ENCODE assay signal across 9 cellular contexts in the genomic region with DNA sequence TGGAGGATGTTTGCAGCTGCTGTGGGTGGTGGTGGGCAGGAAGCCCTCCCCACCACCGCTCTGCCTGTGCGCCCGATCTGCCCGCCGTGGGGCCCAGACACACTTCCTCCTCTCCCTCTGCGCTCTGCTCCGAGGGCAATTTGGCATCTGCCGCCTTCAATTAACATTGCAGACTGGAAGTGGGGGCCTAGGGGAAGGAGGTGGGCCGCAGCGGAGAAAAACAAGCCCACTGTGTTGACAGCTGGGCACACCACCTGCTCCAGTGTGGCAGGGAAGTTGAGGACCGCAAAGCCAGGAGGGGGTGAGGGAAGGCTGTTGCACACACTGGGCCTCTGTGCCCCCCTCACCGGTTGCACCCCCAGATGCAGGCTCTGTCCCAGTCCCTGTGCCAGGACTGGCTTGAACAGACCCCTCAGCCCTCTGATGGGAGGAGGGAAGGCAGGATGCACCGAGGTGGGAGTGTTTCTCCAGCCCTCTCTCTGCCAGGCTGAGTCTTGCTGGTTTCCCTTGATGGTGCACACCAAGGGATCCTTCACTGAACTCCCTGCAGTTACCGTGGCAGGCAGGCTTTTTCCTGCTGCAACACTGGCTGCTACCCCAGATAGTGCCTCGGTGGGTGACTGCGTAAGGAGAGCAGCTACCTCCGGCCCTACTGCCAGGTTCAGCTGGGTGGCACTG.
DNase-seq lines count a peak whose midpoint lies in the region; ATAC-seq and TF ChIP-seq lines count a peak whose summit lies in the region.
"Had no signal": no experiment of that assay in that cellular context is flagged by ENCODE, and none has a peak within 500 bp of the region (broad histone marks: within the 10 kb centered on the region; RNA-seq: fewer than 3 reads in every experiment).

No MANE protein-coding gene starts in this region.

- H3K4me3 ChIP-seq in CD4-positive, CD25-positive, alpha-beta regulatory T cell (ENCODE audit: low read depth, low read length) = peak overlapping the region; percentile 45
- H3K4me3 ChIP-seq in mucosa of descending colon (no peak overlapping the region), uterus (no peak overlapping the region)
- H3K4me3 ChIP-seq: right lobe of liver had no signal

- DNase-seq in CD4-positive, CD25-positive, alpha-beta regulatory T cell = peak in 2 of 3 donors; percentile 61 to 82
- DNase-seq in NCI-H2107 (lab: John Stamatoyannopoulos, UW) = peak; percentile 49
- peak; percentile 20 to 32 for DNase-seq in activated CD4-positive, alpha-beta T cell treated with anti-CD3 and anti-CD28 coated beads, Interleukin-2, amount 50 U/mL, for 4 hours
- DNase-seq in mucosa of descending colon = peak; percentile 29 to 80 (median 49)
- DNase-seq in uterus = no peak
- no peak for DNase-seq in sciatic nerve (ENCODE audit: low spot score)
- DNase-seq: right lobe of liver had no signal

- H3K9me3 Mint-ChIP-seq in CD4-positive, CD25-positive, alpha-beta regulatory T cell = no peaks in the 10 kb centered on the region

- ATAC-seq in CD4-positive, CD25-positive, alpha-beta regulatory T cell (ENCODE audit: low read depth in 2 of 2) = peak; percentile 95 to 98
- ATAC-seq in mucosa of descending colon (peak; percentile 88), HG03135 (IDR thresholded peaks at IDR 0.05; ENCODE audit: unreplicated experiment) (no peak), HG03108 (IDR thresholded peaks at IDR 0.05; ENCODE audit: unreplicated experiment) (no peak), sciatic nerve (no peak)
- ATAC-seq: right lobe of liver had no signal

- H3K4me1 Mint-ChIP-seq in CD4-positive, CD25-positive, alpha-beta regulatory T cell = peaks cover 12 to 92% (median 57%) of the 10 kb centered on the region in 4 donors

- peak overlapping the region; percentile 66 for H3K27ac ChIP-seq in CD4-positive, CD25-positive, alpha-beta regulatory T cell (ENCODE audit: insufficient read depth, low read length, poor library complexity, severe bottlenecking)
- no peak overlapping the region for H3K27ac ChIP-seq in uterus
- H3K27ac ChIP-seq: right lobe of liver had no signal

- intact Hi-C loops in mucosa of descending colon (cut with DNase I, micrococcal nuclease) (no loop called here), uterus (cut with DNase I; ENCODE audit: low total_unique reads) (no loop called here), sciatic nerve (cut with DNase I) (no loop called here)

- peak overlapping the region; percentile 93 to 94 (median 94) for H3K27ac Mint-ChIP-seq in CD4-positive, CD25-positive, alpha-beta regulatory T cell

- peaks cover 48% of the 10 kb centered on the region for H3K4me1 ChIP-seq in CD4-positive, CD25-positive, alpha-beta regulatory T cell (ENCODE audit: control insufficient read depth, insufficient read depth, low read length, poor library complexity, severe bottlenecking)
- H3K4me1 ChIP-seq in mucosa of descending colon (ENCODE audit: low read depth) = no peaks in the 10 kb centered on the region
- H3K4me1 ChIP-seq in uterus = no peaks in the 10 kb centered on the region

- TF ChIP-seq POLR2A in uterus (IDR thresholded peaks at IDR 0.05) = no peak

- no peaks in the 10 kb centered on the region for H3K36me3 Mint-ChIP-seq in CD4-positive, CD25-positive, alpha-beta regulatory T cell

- TF ChIP-seq CTCF in mucosa of descending colon (IDR thresholded peaks at IDR 0.05) (no peak), uterus (IDR thresholded peaks at IDR 0.05) (no peak)

- peak overlapping the region; percentile 72 to 84 (median 79) for H3K4me3 Mint-ChIP-seq in CD4-positive, CD25-positive, alpha-beta regulatory T cell

- no peaks in the 10 kb centered on the region for H3K36me3 ChIP-seq in CD4-positive, CD25-positive, alpha-beta regulatory T cell (ENCODE audit: control insufficient read depth, insufficient read depth, low read length)
- no peaks in the 10 kb centered on the region for H3K36me3 ChIP-seq in mucosa of descending colon (ENCODE audit: low read depth)
- H3K36me3 ChIP-seq in uterus = no peaks in the 10 kb centered on the region
- H3K36me3 ChIP-seq: right lobe of liver had no signal

- no peaks in the 10 kb centered on the region for H3K27me3 ChIP-seq in CD4-positive, CD25-positive, alpha-beta regulatory T cell (ENCODE audit: control insufficient read depth, insufficient read depth, low read length)
- H3K27me3 ChIP-seq in uterus = no peaks in the 10 kb centered on the region
- H3K27me3 ChIP-seq: right lobe of liver had no signal

- no peaks in the 10 kb centered on the region for H3K27me3 Mint-ChIP-seq in CD4-positive, CD25-positive, alpha-beta regulatory T cell

- H3K9me3 ChIP-seq in CD4-positive, CD25-positive, alpha-beta regulatory T cell (ENCODE audit: control insufficient read depth in 2 of 2, low read length in 2 of 2) = no peaks in the 10 kb centered on the region
- H3K9me3 ChIP-seq in mucosa of descending colon (no peaks in the 10 kb centered on the region), uterus (no peaks in the 10 kb centered on the region)
- H3K9me3 ChIP-seq: right lobe of liver had no signal

Comparison
In these comparisons a context has a peak if more than half of its experiments do, and no peak if none do; other contexts are left out.
1. ATAC-seq: peak in CD4-positive, CD25-positive, alpha-beta regulatory T cell (2 of 2) and mucosa of descending colon (single experiment); none in HG03135 (single experiment), HG03108 (single experiment) and sciatic nerve (single experiment).
2. DNase-seq: peak in CD4-positive, CD25-positive, alpha-beta regulatory T cell (2 of 3), NCI-H2107 (single experiment), activated CD4-positive, alpha-beta T cell treated with anti-CD3 and anti-CD28 coated beads, Interleukin-2, amount 50 U/mL, for 4 hours (2 of 2) and mucosa of descending colon (3 of 3); none in uterus (0 of 2) and sciatic nerve (single experiment).